Comparison of ENCODE assay signal across 1 cellular context in the genomic region with DNA sequence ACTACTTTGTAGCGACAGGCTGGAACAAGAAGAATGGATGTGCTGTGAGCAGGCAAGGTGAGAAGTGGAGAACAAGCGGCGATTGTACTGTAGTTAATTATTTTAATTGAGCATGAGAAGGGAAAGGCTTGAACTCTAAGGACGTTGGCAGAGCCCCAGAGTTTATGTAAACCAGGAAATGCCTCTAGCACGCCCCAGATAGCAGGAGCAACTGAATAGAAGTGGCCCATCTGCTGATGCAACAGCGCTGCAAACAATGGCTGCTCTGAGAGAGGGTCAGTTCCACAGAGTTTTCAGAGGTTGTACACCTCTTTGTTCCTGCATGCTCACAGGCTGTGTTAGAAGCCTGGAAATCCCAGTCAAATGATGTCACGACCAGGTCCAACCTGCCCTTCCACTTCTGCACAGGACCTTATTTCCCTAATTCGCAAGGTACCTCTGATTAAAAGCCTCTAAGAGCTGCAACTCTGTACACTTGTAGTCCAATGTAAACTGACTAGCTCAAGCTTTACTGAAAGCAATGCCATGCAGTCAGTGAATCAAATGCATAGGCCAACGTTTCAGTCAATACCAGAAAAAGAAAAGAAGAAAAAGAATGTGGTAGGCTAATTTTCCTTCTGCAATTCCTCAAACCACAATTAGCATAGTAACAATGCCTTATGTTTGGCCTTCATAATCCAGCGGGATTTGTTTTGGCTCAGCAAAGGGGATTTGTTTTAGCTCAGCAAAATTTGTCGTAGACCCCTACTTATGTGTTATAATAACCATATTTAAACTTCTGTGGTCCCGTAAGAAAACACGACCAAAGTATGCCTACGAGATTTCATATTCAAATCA.
A peak's percentile ranks its signal among the peaks of the same experiment; 100 is the strongest.
TF ChIP-seq lines count a peak whose summit lies in the region.

No MANE protein-coding gene starts in this region.

TF ChIP-seq in K562, 482 proteins besides CTCF, POLR2A, EP300 and RAD21 (continued from another document):
- TF ChIP-seq GTF3C2 (IDR thresholded peaks at IDR 0.05; ENCODE audit: borderline replicate concordance, extremely low read depth, insufficient read length) (no peak), MYC (IDR thresholded peaks at IDR 0.05; ENCODE audit: low read depth, low read length) (peak; percentile 58), MYC (CRISPR knock-in tag; IDR thresholded peaks at IDR 0.05; ENCODE audit: borderline replicate concordance, low read depth) (no peak), DEAF1 (CRISPR knock-in tag; IDR thresholded peaks at IDR 0.05) (0 out of 2 replicates have a peak, but pooled peaks have one; percentile 6), KAT2B (IDR thresholded peaks at IDR 0.05; ENCODE audit: low read depth, low read length) (no peak), JUND (IDR thresholded peaks at IDR 0.05; ENCODE audit: borderline replicate concordance, low read depth, low read length) (peak; percentile 47), JUND (tag; IDR thresholded peaks at IDR 0.05; ENCODE audit: borderline replicate concordance, low read depth, low read length) (no peak), ZBTB8A (IDR thresholded peaks at IDR 0.05; ENCODE audit: partially characterized antibody) (no peak), ETV1 (tag; conservative IDR thresholded peaks at IDR 0.05; ENCODE audit: low read depth) (0 out of 2 replicates have a peak, but pooled peaks have one; percentile 24), ZNF134 (CRISPR knock-in tag; conservative IDR thresholded peaks at IDR 0.05) (peak; percentile 86), ZNF347 (CRISPR knock-in tag; IDR thresholded peaks at IDR 0.05; ENCODE audit: low read depth) (no peak), ELF1 (tag; IDR thresholded peaks at IDR 0.05) (peak; percentile 58), SOX6 (IDR thresholded peaks at IDR 0.05) (peak; percentile 32; the same call in 1 of the 2 replicates), ZNF707 (CRISPR knock-in tag; conservative IDR thresholded peaks at IDR 0.05) (no peak), ZSCAN32 (CRISPR knock-in tag; IDR thresholded peaks at IDR 0.05) (peak; percentile 88), GTF2F1 (IDR thresholded peaks at IDR 0.05; ENCODE audit: low read depth, low read length) (no peak), ZNF644 (tag; IDR thresholded peaks at IDR 0.05; ENCODE audit: low read depth) (0 out of 2 replicates have a peak, but pooled peaks have one; percentile 23), NR3C1 (CRISPR knock-in tag; IDR thresholded peaks at IDR 0.05) (no peak), TRIM24 (IDR thresholded peaks at IDR 0.05) (peak in 1 of 2 experiments; percentile 66; a peak in 1 of 4 replicates), ZNF232 (CRISPR knock-in tag; IDR thresholded peaks at IDR 0.05) (no peak), CEBPG (CRISPR knock-in tag; IDR thresholded peaks at IDR 0.05) (peak; percentile 84), CEBPG (tag; conservative IDR thresholded peaks at IDR 0.05 in 1 of 2, IDR thresholded peaks at IDR 0.05 in 1 of 2) (peak; percentile 86 to 94), NR2C2 (CRISPR knock-in tag; IDR thresholded peaks at IDR 0.05) (no peak), NR2C2 (tag; IDR thresholded peaks at IDR 0.05) (peak; percentile 45; the same call in 1 of the 2 replicates), HIVEP1 (CRISPR knock-in tag; IDR thresholded peaks at IDR 0.05) (peak; percentile 61; the same call in 1 of the 2 replicates), DDX20 (tag; IDR thresholded peaks at IDR 0.05; ENCODE audit: low read depth) (no peak), TAF7 (tag; IDR thresholded peaks at IDR 0.05) (peak; percentile 47; the same call in 1 of the 2 replicates), KLF13 (tag; IDR thresholded peaks at IDR 0.05; ENCODE audit: borderline replicate concordance, low read depth) (no peak), ZBTB12 (CRISPR knock-in tag; IDR thresholded peaks at IDR 0.05) (peak; percentile 43; the same call in 1 of the 2 replicates), SMAD4 (CRISPR knock-in tag; conservative IDR thresholded peaks at IDR 0.05) (peak; percentile 44; the same call in 1 of the 2 replicates), RREB1 (CRISPR knock-in tag; IDR thresholded peaks at IDR 0.05) (0 out of 2 replicates have a peak, but pooled peaks have one; percentile 19), ATF3 (IDR thresholded peaks at IDR 0.05) (peak; percentile 84), ATF3 (CRISPR knock-in tag; conservative IDR thresholded peaks at IDR 0.05) (no peak), ZNF589 (CRISPR knock-in tag; IDR thresholded peaks at IDR 0.05; ENCODE audit: low read depth) (peak; percentile 88), L3MBTL2 (IDR thresholded peaks at IDR 0.05) (peak; percentile 40; the same call in 1 of the 2 replicates), TEAD1 (CRISPR knock-in tag; IDR thresholded peaks at IDR 0.05) (peak in 1 of 2 experiments; percentile 67; a peak in 1 of 4 replicates), POLR2H (tag; IDR thresholded peaks at IDR 0.05; ENCODE audit: low read depth) (peak; percentile 19; the same call in 1 of the 2 replicates)
- TF ChIP-seq, protein P1, sequence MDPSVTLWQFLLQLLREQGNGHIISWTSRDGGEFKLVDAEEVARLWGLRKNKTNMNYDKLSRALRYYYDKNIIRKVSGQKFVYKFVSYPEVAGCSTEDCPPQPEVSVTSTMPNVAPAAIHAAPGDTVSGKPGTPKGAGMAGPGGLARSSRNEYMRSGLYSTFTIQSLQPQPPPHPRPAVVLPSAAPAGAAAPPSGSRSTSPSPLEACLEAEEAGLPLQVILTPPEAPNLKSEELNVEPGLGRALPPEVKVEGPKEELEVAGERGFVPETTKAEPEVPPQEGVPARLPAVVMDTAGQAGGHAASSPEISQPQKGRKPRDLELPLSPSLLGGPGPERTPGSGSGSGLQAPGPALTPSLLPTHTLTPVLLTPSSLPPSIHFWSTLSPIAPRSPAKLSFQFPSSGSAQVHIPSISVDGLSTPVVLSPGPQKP (CRISPR knock-in tag; IDR thresholded peaks at IDR 0.05), result no peak
- TF ChIP-seq, protein P2, sequence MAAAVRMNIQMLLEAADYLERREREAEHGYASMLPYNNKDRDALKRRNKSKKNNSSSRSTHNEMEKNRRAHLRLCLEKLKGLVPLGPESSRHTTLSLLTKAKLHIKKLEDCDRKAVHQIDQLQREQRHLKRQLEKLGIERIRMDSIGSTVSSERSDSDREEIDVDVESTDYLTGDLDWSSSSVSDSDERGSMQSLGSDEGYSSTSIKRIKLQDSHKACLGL (CRISPR knock-in tag; IDR thresholded peaks at IDR 0.05; ENCODE audit: borderline replicate concordance, poor library complexity, severe bottlenecking), result no peak
- TF ChIP-seq, protein P3, sequence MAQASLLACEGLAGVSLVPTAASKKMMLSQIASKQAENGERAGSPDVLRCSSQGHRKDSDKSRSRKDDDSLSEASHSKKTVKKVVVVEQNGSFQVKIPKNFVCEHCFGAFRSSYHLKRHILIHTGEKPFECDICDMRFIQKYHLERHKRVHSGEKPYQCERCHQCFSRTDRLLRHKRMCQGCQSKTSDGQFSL (CRISPR knock-in tag; IDR thresholded peaks at IDR 0.05), result no peak
- TF ChIP-seq, protein P3 (tag; IDR thresholded peaks at IDR 0.05), result peak in 1 of 2 experiments; percentile 55; a peak in 1 of 4 replicates
